ENCODE assay signal across 19 cellular contexts in the genomic region with DNA sequence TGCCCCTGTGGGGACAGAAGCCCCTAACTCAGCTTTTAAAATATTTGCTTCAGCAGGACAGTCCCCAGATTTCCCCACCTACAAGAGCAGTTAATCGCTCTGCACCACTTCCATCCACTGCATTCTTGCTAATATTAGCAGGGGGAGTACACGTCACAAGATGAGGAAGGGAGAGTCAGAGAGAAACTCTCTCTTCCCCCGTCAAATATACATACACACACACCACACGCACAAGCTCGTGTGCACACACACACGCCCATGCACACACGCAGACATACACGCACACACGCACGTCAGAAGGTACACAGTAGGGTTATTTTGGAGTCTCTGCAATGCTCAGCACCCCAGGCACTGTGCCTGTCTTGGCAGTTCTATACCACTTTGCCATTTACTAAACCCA. TPM values are rescaled to one million over a fixed set of nuclear protein-coding genes. Genes with fewer than 3 reads are reported as not detected.
DNase-seq lines count a peak whose midpoint lies in the region; ATAC-seq and TF ChIP-seq lines count a peak whose summit lies in the region.
"Had no signal": no experiment of that assay in that cellular context is flagged by ENCODE, and none has a peak within 500 bp of the region (broad histone marks: within the 10 kb centered on the region; RNA-seq: fewer than 3 reads in every experiment).

No MANE protein-coding gene starts in this region.

- H2BK5ac ChIP-seq in H9 (ENCODE audit: insufficient read length, low read length) = no peak overlapping the region

- H3K36me3 Mint-ChIP-seq in H9 (ENCODE audit: insufficient read depth in 1 of 3, low read depth in 3 of 3) = no peaks in the 10 kb centered on the region
- H3K36me3 Mint-ChIP-seq in activated T-cell treated with anti-CD3 and anti-CD28 coated beads, Interleukin-2, amount 50 U/mL, for 24 hours (ENCODE audit: low read depth) = no peaks in the 10 kb centered on the region
- H3K36me3 Mint-ChIP-seq: type B pancreatic cell had no signal

- H3K4me1 Mint-ChIP-seq in stimulated activated naive CD8-positive, alpha-beta T cell treated with anti-CD3 and anti-CD28 coated beads, Interleukin-15, amount 100 ng/mL, for 72 hours = no peaks in the 10 kb centered on the region
- peaks cover 5 to 6% of the 10 kb centered on the region in 2 experiments; a peak in 3 of 4 replicates for H3K4me1 Mint-ChIP-seq in H9
- H3K4me1 Mint-ChIP-seq in activated T-cell treated with anti-CD3 and anti-CD28 coated beads, Interleukin-2, amount 50 U/mL, for 24 hours (ENCODE audit: low read depth) = no peaks in the 10 kb centered on the region

- H2BK20ac ChIP-seq in H9 (ENCODE audit: low read depth, low read length, poor library complexity, severe bottlenecking) = no peak overlapping the region

- H3K27ac ChIP-seq in H9 (ENCODE audit: insufficient read length, low read depth, low read length) = no peak overlapping the region
- H3K27ac ChIP-seq: C4-2B, hepatocyte had no signal

- H3K4me3 Mint-ChIP-seq in stimulated activated naive CD8-positive, alpha-beta T cell treated with anti-CD3 and anti-CD28 coated beads, Interleukin-15, amount 100 ng/mL, for 72 hours = no peak overlapping the region
- H3K4me3 Mint-ChIP-seq in H9 = no peak overlapping the region
- H3K4me3 Mint-ChIP-seq in activated T-cell treated with anti-CD3 and anti-CD28 coated beads, Interleukin-2, amount 50 U/mL, for 24 hours = no peak overlapping the region
- H3K4me3 Mint-ChIP-seq: activated naive CD4-positive, alpha-beta T cell treated with anti-CD3 and anti-CD28 coated beads for 36 hours; HFFc6; type B pancreatic cell had no signal

- H3K79me1 ChIP-seq in H9 (ENCODE audit: insufficient read depth, low read depth, low read length, poor library complexity, severe bottlenecking) = no peaks in the 10 kb centered on the region

- H2BK12ac ChIP-seq in H9 (ENCODE audit: insufficient read length, low read depth, low read length) = no peak overlapping the region

- no peaks in the 10 kb centered on the region for H3K9me3 ChIP-seq in H9 (ENCODE audit: control insufficient read depth, low read depth, low read length)

- H3T11ph ChIP-seq in H9 (ENCODE audit: low read length) = no peak overlapping the region

- no peaks in the 10 kb centered on the region for H3K27me3 ChIP-seq in H9 (ENCODE audit: insufficient read depth, low read length)
- H3K27me3 ChIP-seq: hepatocyte had no signal

- H4K91ac ChIP-seq in H9 (ENCODE audit: insufficient read length, low read depth, low read length) = no peak overlapping the region

- TF ChIP-seq CTCF in H9 (conservative IDR thresholded peaks at IDR 0.05) = no peak

- peak; percentile 39 for ATAC-seq in stimulated activated naive CD8-positive, alpha-beta T cell treated with anti-CD3 and anti-CD28 coated beads, Interleukin-15, Interleukin-2, amounts not matched to agents 100 U/mL and 50 U/mL, for 24 hours
- no peak for ATAC-seq in stimulated activated naive CD8-positive, alpha-beta T cell treated with anti-CD3 and anti-CD28 coated beads, Interleukin-15, amount 100 ng/mL, for 72 hours
- ATAC-seq in HG03469 (IDR thresholded peaks at IDR 0.05; ENCODE audit: unreplicated experiment) (peak; percentile 31), GM19463 (IDR thresholded peaks at IDR 0.05; ENCODE audit: unreplicated experiment) (no peak)

- no peak overlapping the region for H3K56ac ChIP-seq in H9 (ENCODE audit: insufficient read length, low read depth, low read length)

- no peak overlapping the region for H2AFZ ChIP-seq in H9 (ENCODE audit: low read length)
- H2AFZ ChIP-seq: hepatocyte had no signal

- H2BK15ac ChIP-seq in H9 (ENCODE audit: low read depth, low read length) = no peak overlapping the region

- no peak overlapping the region for H4K5ac ChIP-seq in H9 (ENCODE audit: insufficient read length, low read depth, low read length)

- no peak overlapping the region for H3K4ac ChIP-seq in H9 (ENCODE audit: low read depth, low read length)

- H3K23ac ChIP-seq in H9 (ENCODE audit: insufficient read length, low read depth, low read length) = no peak overlapping the region

- WGBS in H9 (ENCODE audit: extremely low coverage, insufficient read length, low lambda C conversion rate) = no CpG with 5 or more reads among the region's 10 CpGs

- no peak overlapping the region for H4K8ac ChIP-seq in H9 (replicated peaks; ENCODE audit: insufficient read length, low read depth, low read length)

- no peaks in the 10 kb centered on the region for H3K4me1 ChIP-seq in H9 (ENCODE audit: insufficient read depth, low read length)

- no peaks in the 10 kb centered on the region for H3K79me2 ChIP-seq in H9 (ENCODE audit: insufficient read depth, low read length)
- H3K79me2 ChIP-seq: hepatocyte had no signal

- H3K18ac ChIP-seq in H9 (ENCODE audit: insufficient read length, low read depth, low read length) = peak overlapping the region; percentile 46

- peaks cover 16% of the 10 kb centered on the region for H3K27me3 Mint-ChIP-seq in stimulated activated naive CD8-positive, alpha-beta T cell treated with anti-CD3 and anti-CD28 coated beads, Interleukin-15, amount 100 ng/mL, for 72 hours
- peaks cover 2% of the 10 kb centered on the region; the same call in 1 of the 2 replicates for H3K27me3 Mint-ChIP-seq in H9 (ENCODE audit: low read depth)
- peaks cover 20% of the 10 kb centered on the region for H3K27me3 Mint-ChIP-seq in activated T-cell treated with anti-CD3 and anti-CD28 coated beads, Interleukin-2, amount 50 U/mL, for 24 hours

- DNase-seq in stimulated activated naive CD8-positive, alpha-beta T cell treated with anti-CD3 and anti-CD28 coated beads, Interleukin-15, Interleukin-2, amounts not matched to agents 100 U/mL and 50 U/mL, for 24 hours = no peak
- no peak for DNase-seq in stimulated activated naive CD8-positive, alpha-beta T cell treated with anti-CD3 and anti-CD28 coated beads, Interleukin-15, amount 100 ng/mL, for 72 hours
- DNase-seq in H9 (no peak), amniotic stem cell (lab: John Stamatoyannopoulos, UW) (no peak), posterior cingulate gyrus (no peak)
- no peak for DNase-seq in activated T-cell treated with anti-CD3 and anti-CD28 coated beads, Interleukin-2, amount 50 U/mL, for 24 hours
- DNase-seq: activated CD4-positive, alpha-beta T cell treated with anti-CD3 and anti-CD28 coated beads, Interleukin-2, amount 50 U/mL, for 1 hour; activated naive CD4-positive, alpha-beta T cell treated with anti-CD3 and anti-CD28 coated beads for 36 hours; HFFc6; Karpas-422; mesendoderm; NCI-H1417 treated with DMSO at 0.1 percent for 48 hours; stimulated activated naive CD4-positive, alpha-beta T cell had no signal

- intact Hi-C loops in posterior cingulate gyrus (cut with DNase I) = no loop called here

- no peak overlapping the region for H2AK5ac ChIP-seq in H9 (ENCODE audit: insufficient read length, low read length)

- no peaks in the 10 kb centered on the region for H3K23me2 ChIP-seq in H9 (ENCODE audit: insufficient read length, low read depth, low read length, poor library complexity, severe bottlenecking)

- no peak overlapping the region for H3K27ac Mint-ChIP-seq in stimulated activated naive CD8-positive, alpha-beta T cell treated with anti-CD3 and anti-CD28 coated beads, Interleukin-15, amount 100 ng/mL, for 72 hours
- H3K27ac Mint-ChIP-seq in H9 = peak overlapping the region in 1 of 3 experiments; percentile 69; a peak in 3 of 7 replicates
- H3K27ac Mint-ChIP-seq in activated T-cell treated with anti-CD3 and anti-CD28 coated beads, Interleukin-2, amount 50 U/mL, for 24 hours = no peak overlapping the region
- H3K27ac Mint-ChIP-seq: activated naive CD4-positive, alpha-beta T cell treated with anti-CD3 and anti-CD28 coated beads for 36 hours; HFFc6; type B pancreatic cell had no signal

- no peak overlapping the region for H3K14ac ChIP-seq in H9 (ENCODE audit: insufficient read depth, low read length)

- H3K9me3 Mint-ChIP-seq in stimulated activated naive CD8-positive, alpha-beta T cell treated with anti-CD3 and anti-CD28 coated beads, Interleukin-15, amount 100 ng/mL, for 72 hours = no peaks in the 10 kb centered on the region
- no peaks in the 10 kb centered on the region for H3K9me3 Mint-ChIP-seq in H9
- no peaks in the 10 kb centered on the region for H3K9me3 Mint-ChIP-seq in activated T-cell treated with anti-CD3 and anti-CD28 coated beads, Interleukin-2, amount 50 U/mL, for 24 hours
- H3K9me3 Mint-ChIP-seq: activated naive CD4-positive, alpha-beta T cell treated with anti-CD3 and anti-CD28 coated beads for 36 hours; HFFc6; type B pancreatic cell had no signal

- H3K9ac ChIP-seq in H9 (ENCODE audit: extremely low read depth, insufficient read length, low read length) = no peak overlapping the region

- no peak overlapping the region for H3K4me2 ChIP-seq in H9 (ENCODE audit: insufficient read depth, insufficient read length, low read length)
- H3K4me2 ChIP-seq: hepatocyte had no signal

- no peaks in the 10 kb centered on the region for H4K20me1 ChIP-seq in H9 (ENCODE audit: control insufficient read depth, insufficient read depth, insufficient read length)

- no peak overlapping the region for H2BK120ac ChIP-seq in H9 (ENCODE audit: low read depth, low read length, poor library complexity, severe bottlenecking)

RNA-seq across cellular contexts. Expression of gene CLCA1, which starts 2.1 kb away (rescaled TPM):
- not detected in 2 replicates for total RNA-seq in H9 (2021)
- total RNA-seq: activated naive CD4-positive, alpha-beta T cell treated with anti-CD3 and anti-CD28 coated beads for 36 hours; HFFc6; RPMI7951 had no signal

RNA-seq across cellular contexts. Expression of gene CLCA2, which starts 46.9 kb away (rescaled TPM):
- not detected in 2 replicates for total RNA-seq in H9 (2021)
- total RNA-seq: activated naive CD4-positive, alpha-beta T cell treated with anti-CD3 and anti-CD28 coated beads for 36 hours; hepatocyte had no signal

Comparison
In these comparisons a context has a peak if more than half of its experiments do, and no peak if none do; other contexts are left out.
1. ATAC-seq: peak in stimulated activated naive CD8-positive, alpha-beta T cell treated with anti-CD3 and anti-CD28 coated beads, Interleukin-15, Interleukin-2, amounts not matched to agents 100 U/mL and 50 U/mL, for 24 hours (single experiment) and HG03469 (single experiment); none in stimulated activated naive CD8-positive, alpha-beta T cell treated with anti-CD3 and anti-CD28 coated beads, Interleukin-15, amount 100 ng/mL, for 72 hours (single experiment) and GM19463 (single experiment).